8 cellular contexts compared by ENCODE assay signal in the genomic region with DNA sequence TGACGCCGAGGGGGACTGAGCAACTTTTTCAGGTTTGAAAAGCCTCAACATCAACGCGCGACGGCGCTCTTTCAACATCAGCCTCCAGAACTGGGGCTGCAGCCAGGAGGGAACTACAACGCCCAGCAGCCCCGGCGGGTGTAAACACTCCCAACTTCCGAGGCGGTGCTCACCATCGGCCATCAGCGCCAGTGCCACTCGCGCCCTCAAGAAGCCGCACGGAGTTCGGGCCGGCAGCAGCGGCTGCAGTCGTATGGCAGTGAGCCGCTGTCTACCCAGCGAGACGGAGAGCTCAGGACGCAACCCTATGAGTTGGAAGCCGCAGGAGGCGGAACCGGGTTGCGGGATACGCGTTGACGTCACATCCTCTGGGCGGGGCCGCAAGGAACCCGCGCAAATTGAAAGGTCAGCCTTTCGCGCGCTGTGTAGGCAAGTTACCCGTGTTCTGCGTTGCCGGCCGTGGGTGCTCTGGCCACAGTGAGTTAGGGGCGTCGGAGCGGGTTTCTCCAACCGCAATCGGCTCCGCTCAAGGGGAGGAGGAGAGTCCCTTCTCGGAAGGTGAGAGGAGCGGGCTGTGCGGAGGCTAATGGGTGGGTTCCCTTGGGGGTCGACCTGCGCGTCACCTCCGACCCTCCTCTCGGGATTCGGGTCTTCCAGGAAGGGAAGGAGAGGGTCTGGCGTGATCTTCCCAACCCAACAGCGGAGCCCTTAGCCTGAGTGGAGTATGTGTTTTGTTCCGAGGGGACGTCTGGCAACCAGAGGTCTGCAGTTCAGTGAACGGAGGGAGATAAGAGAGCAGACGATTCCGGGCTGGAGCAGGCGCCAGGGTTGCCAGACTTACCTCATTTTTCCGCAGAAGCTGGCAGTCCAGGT. TPM values are rescaled to one million over a fixed set of nuclear protein-coding genes. Genes with fewer than 3 reads are reported as not detected.
DNase-seq lines count a peak whose midpoint lies in the region; ATAC-seq and TF ChIP-seq lines count a peak whose summit lies in the region.

Gene EXO1, plus strand, starts transcription at position 409 of the 873 bp plus-strand sequence. CDS start 2,222 bp downstream, outside the sequence.

- no peaks in the 10 kb centered on the region for H3K9me3 ChIP-seq in GM23248 (ENCODE audit: low read depth)

- H3K4me2 ChIP-seq in GM23248 (ENCODE audit: unreplicated experiment), result peak within 1 kb of the TSS; percentile 99

- 1 to 2% methylated on average over 67 to 68 of the region's 68 CpGs for WGBS in GM23248 (ENCODE audit: low coverage in 1 of 2, low lambda C conversion rate in 2 of 2, missing lambda C conversion rate in 2 of 2), 2 experiments

- TF ChIP-seq CTCF in fibroblast of mammary gland (conservative IDR thresholded peaks at IDR 0.05; ENCODE audit: control insufficient read depth, insufficient read depth, low read depth, low read length), result peak; percentile 6
- peak; percentile 9 for TF ChIP-seq CTCF in natural killer cell (IDR thresholded peaks at IDR 0.05)

- peak within 1 kb of the TSS; percentile 99 for H3K4me3 Mint-ChIP-seq in natural killer cell

- H3K4me1 Mint-ChIP-seq in natural killer cell, result peaks cover 16% of the 10 kb centered on the region in 2 donors

- no peaks in the 10 kb centered on the region for H3K36me3 ChIP-seq in GM23248 (ENCODE audit: low read depth)

- H3K79me2 ChIP-seq in GM23248 (ENCODE audit: insufficient read depth), result peaks cover 18% of the 10 kb centered on the region

- peak within 1 kb of the TSS; percentile 84 for H3K9ac ChIP-seq in GM23248

- H3K27ac Mint-ChIP-seq in natural killer cell, result peak within 1 kb of the TSS; percentile 98 to 99

- H3K27me3 Mint-ChIP-seq in natural killer cell (ENCODE audit: low read depth in 2 of 2), result peaks cover 6 to 10% of the 10 kb centered on the region in 2 donors

- peak within 1 kb of the TSS; percentile 99 for H2AFZ ChIP-seq in GM23248

- ATAC-seq in natural killer cell, result peak; percentile 97

- intact Hi-C loops in natural killer cell (cut with micrococcal nuclease), result loop anchor here (1.0 to 5.0 kb wide), 4 partner anchors 208 to 1409 kb away; partner anchors contain the start of genes CEP170, CHML, FH and KMO

- no peaks in the 10 kb centered on the region for H3K9me2 ChIP-seq in GM23248 (ENCODE audit: insufficient read depth)

- H3K27me3 ChIP-seq in GM23248 (replicated peaks; ENCODE audit: insufficient read depth), result no peaks in the 10 kb centered on the region

- in situ Hi-C loops in GM23248 (cut with MboI), result no loop called here

- H3F3A ChIP-seq in GM23248 (ENCODE audit: insufficient read depth), result peaks cover 6% of the 10 kb centered on the region; the same call in 1 of the 2 replicates

- H3K4me3 ChIP-seq in GM23248, result peak within 1 kb of the TSS; percentile 83
- peak within 1 kb of the TSS; percentile 95 for H3K4me3 ChIP-seq in fibroblast of mammary gland (ENCODE audit: control insufficient read depth, low read depth, low read length)

- H3K4me1 ChIP-seq in GM23248 (ENCODE audit: insufficient read depth), result peaks cover 13% of the 10 kb centered on the region

- H3K9me3 Mint-ChIP-seq in natural killer cell, result no peaks in the 10 kb centered on the region

- H3K36me3 Mint-ChIP-seq in natural killer cell, result no peaks in the 10 kb centered on the region

- H4K20me1 ChIP-seq in GM23248 (ENCODE audit: insufficient read depth), result no peaks in the 10 kb centered on the region

- DNase-seq in EL (peak; percentile 92), GM23248 (peak; percentile 99), Kasumi-1 (lab: John Stamatoyannopoulos, UW) (peak; percentile 94 to 95), RPMI8226 (peak; percentile 97), fibroblast of mammary gland (ENCODE audit: low read depth) (peak; percentile 94), natural killer cell (peak; percentile 86)
- peak; percentile 76 to 82 for DNase-seq in activated T-helper 1 cell treated with anti-CD3 and anti-CD28 coated beads, Interleukin-2, amount 50 U/mL, for 16 hours (ENCODE audit: low read depth in 1 of 2, low spot score in 1 of 2)
- peak; percentile 89 for DNase-seq in stimulated activated naive CD4-positive, alpha-beta T cell treated with Interleukin-2 at 50 U/mL for 16 hours (lab: John Stamatoyannopoulos, UW)

- H3K27ac ChIP-seq in GM23248, result peak within 1 kb of the TSS; percentile 93

RNA-seq across cellular contexts. Expression of gene EXO1, which starts in this region (rescaled TPM):
- 6.2 and 14.2 TPM in 2 replicates for total RNA-seq in GM23248 (2014; rRNA removed; shearing (Covaris generic))
- polyA plus RNA-seq in GM23248 (2016; fragmentation: Nextera tagmentation; extraction: Ambion mirVana), result 6.2 and 6.3 TPM in 2 replicates
- total RNA-seq in natural killer cell, result 1 to 10 TPM; 1.6 to 2.7 (median 1.7) TPM

Comparison
In these comparisons a context has a peak if more than half of its experiments do, and no peak if none do; other contexts are left out.
1. Peak in every context shown above with its lines: DNase-seq, ATAC-seq, H3K4me3 ChIP-seq and H3K27ac ChIP-seq.